ENCODE assay signal across 21 cellular contexts in genomic region chr7:13826752-13827151, GRCh38.
DNase-seq lines count a peak whose midpoint lies in the region; ATAC-seq and TF ChIP-seq lines count a peak whose summit lies in the region.
"Had no signal": no experiment of that assay in that cellular context is flagged by ENCODE, and none has a peak within 500 bp of the region (broad histone marks: within the 10 kb centered on the region; RNA-seq: fewer than 3 reads in every experiment).

No MANE protein-coding gene starts in this region.

- H4K20me1 ChIP-seq in SK-N-SH (ENCODE audit: insufficient read depth) = no peaks in the 10 kb centered on the region
- H4K20me1 ChIP-seq in OCI-LY1 (ENCODE audit: insufficient read depth, low read length) = no peaks in the 10 kb centered on the region
- H4K20me1 ChIP-seq in fibroblast of lung (ENCODE audit: control insufficient read depth, extremely low read depth, insufficient read depth, low read length) = no peaks in the 10 kb centered on the region

- H3K36me3 Mint-ChIP-seq in activated CD8-positive, alpha-beta T cell treated with anti-CD3 and anti-CD28 coated beads for 36 hours (ENCODE audit: low read depth) = no peaks in the 10 kb centered on the region
- H3K36me3 Mint-ChIP-seq: IgD-negative memory B cell had no signal

- in situ Hi-C loops in KBM-7 (cut with MboI; ENCODE audit: low pct_unique_long_range_greater_than_20kb, low sequenced_read_pairs) = no loop called here

- H3K4me2 ChIP-seq in SK-N-SH (no peak overlapping the region), OCI-LY1 (ENCODE audit: low read length) (no peak overlapping the region), fibroblast of lung (ENCODE audit: extremely low read depth, insufficient read depth, low read length) (no peak overlapping the region)

- H3K4me1 ChIP-seq in SK-N-SH (ENCODE audit: control insufficient read depth in 1 of 2, insufficient read depth in 2 of 2, low read depth in 1 of 2, low read length in 1 of 2) (no peaks in the 10 kb centered on the region; a peak in 2 of 4 replicates), OCI-LY1 (ENCODE audit: insufficient read depth, low read length, severe bottlenecking) (peaks cover 29% of the 10 kb centered on the region), fibroblast of lung (ENCODE audit: control insufficient read depth, extremely low read depth, insufficient read depth, low read length) (peaks cover 4% of the 10 kb centered on the region)

- H3K27me3 ChIP-seq in SK-N-SH (ENCODE audit: insufficient read depth) (no peaks in the 10 kb centered on the region), OCI-LY1 (ENCODE audit: insufficient read depth, low read length) (no peaks in the 10 kb centered on the region), fibroblast of lung (ENCODE audit: control insufficient read depth, insufficient read depth, low read length) (no peaks in the 10 kb centered on the region)

- no peaks in the 10 kb centered on the region for H3K36me3 ChIP-seq in SK-N-SH (replicated peaks in 1 of 2; ENCODE audit: control insufficient read depth in 1 of 2, insufficient read depth in 2 of 2, low read length in 1 of 2)
- H3K36me3 ChIP-seq in OCI-LY1 (ENCODE audit: insufficient read depth, low read length) = no peaks in the 10 kb centered on the region
- H3K36me3 ChIP-seq in fibroblast of lung (ENCODE audit: control insufficient read depth, insufficient read depth, low read length) = no peaks in the 10 kb centered on the region

- H3K9ac ChIP-seq in SK-N-SH (no peak overlapping the region), OCI-LY1 (ENCODE audit: low read length) (no peak overlapping the region), fibroblast of lung (ENCODE audit: insufficient read depth, low read length) (no peak overlapping the region)

- no peak for DNase-seq in SK-N-SH
- DNase-seq in fibroblast of lung (ENCODE audit: low read depth in 2 of 2) = peak; percentile 45 to 51
- DNase-seq in activated CD8-positive, alpha-beta T cell treated with anti-CD3 and anti-CD28 coated beads for 36 hours = no peak
- no peak for DNase-seq in stimulated activated CD8-positive, alpha-beta memory T cell treated with anti-CD3 and anti-CD28 coated beads, Interleukin-4, amount 100 ng/mL, for 48 hours
- no peak for DNase-seq in KBM-7
- no peak for DNase-seq in cerebellar cortex (ENCODE audit: low spot score)
- DNase-seq: GF-D8, GOT3, Karpas-422, MV-4-11, NCI-H1105 treated with DMSO at 0.1 percent for 48 hours, NCI-H2029 treated with DMSO at 0.1 percent for 48 hours, NCI-H524 treated with DMSO at 0.1 percent for 48 hours, NCI-H82, Right ventricle myocardium superior, SW 1271 had no signal

- no peak overlapping the region for H3K27ac Mint-ChIP-seq in activated CD8-positive, alpha-beta T cell treated with anti-CD3 and anti-CD28 coated beads for 36 hours
- H3K27ac Mint-ChIP-seq: IgD-negative memory B cell had no signal

- H3K79me2 ChIP-seq in SK-N-SH (ENCODE audit: insufficient read depth) (no peaks in the 10 kb centered on the region), OCI-LY1 (ENCODE audit: insufficient read depth, low read length) (no peaks in the 10 kb centered on the region), fibroblast of lung (ENCODE audit: control insufficient read depth, insufficient read depth, low read length) (no peaks in the 10 kb centered on the region)

- 0 out of 4 replicates have a peak, but pooled peaks of 1 of the 2 experiments have one; percentile 15 for TF ChIP-seq EP300 in SK-N-SH (IDR thresholded peaks at IDR 0.05; ENCODE audit: borderline replicate concordance in 1 of 2, low read depth in 1 of 2, low read length in 1 of 2)

- no peaks in the 10 kb centered on the region for H3K9me3 Mint-ChIP-seq in activated CD8-positive, alpha-beta T cell treated with anti-CD3 and anti-CD28 coated beads for 36 hours

- no peak for TF ChIP-seq CTCF in SK-N-SH (IDR thresholded peaks at IDR 0.05)
- no peak for TF ChIP-seq CTCF in OCI-LY1 (IDR thresholded peaks at IDR 0.05; ENCODE audit: low read length)
- TF ChIP-seq CTCF in fibroblast of lung (conservative IDR thresholded peaks at IDR 0.05 in 1 of 2, IDR thresholded peaks at IDR 0.05 in 1 of 2; ENCODE audit: low read depth in 1 of 2, low read length in 2 of 2) = no peak
- TF ChIP-seq CTCF in activated CD8-positive, alpha-beta T cell treated with anti-CD3 and anti-CD28 coated beads for 36 hours (IDR thresholded peaks at IDR 0.05) = no peak

- intact Hi-C loops in activated CD8-positive, alpha-beta T cell treated with anti-CD3 and anti-CD28 coated beads for 36 hours (cut with micrococcal nuclease) = no loop called here

- H3K9me3 ChIP-seq in SK-N-SH = no peaks in the 10 kb centered on the region
- no peaks in the 10 kb centered on the region for H3K9me3 ChIP-seq in OCI-LY1 (ENCODE audit: low read length)
- H3K9me3 ChIP-seq in fibroblast of lung (ENCODE audit: control insufficient read depth, insufficient read depth, low read depth, low read length) = no peaks in the 10 kb centered on the region

- no peak for ATAC-seq in SK-N-SH treated with all-trans-retinoic acid at 6 μM for 48 hours
- no peak for ATAC-seq in activated CD8-positive, alpha-beta T cell treated with anti-CD3 and anti-CD28 coated beads for 36 hours

- TF ChIP-seq RAD21 in SK-N-SH (IDR thresholded peaks at IDR 0.05; ENCODE audit: low read length) = no peak

- CTCF ChIA-PET in SK-N-SH (lab: Yijun Ruan, JAX) = no interaction called here
- CTCF ChIA-PET in activated CD8-positive, alpha-beta T cell treated with anti-CD3 and anti-CD28 coated beads for 36 hours (lab: Charles Lee) = no interaction called here

- 59% methylated on average over 4 of the region's 4 CpGs for WGBS in SK-N-SH (ENCODE audit: low lambda C conversion rate)

- H2AFZ ChIP-seq in SK-N-SH (ENCODE audit: low read depth) (peak overlapping the region; percentile 46; the same call in 1 of the 2 replicates), OCI-LY1 (ENCODE audit: low read length) (peak overlapping the region; percentile 86; the same call in 1 of the 2 replicates), fibroblast of lung (ENCODE audit: low read length) (no peak overlapping the region)

- H3K27me3 Mint-ChIP-seq in activated CD8-positive, alpha-beta T cell treated with anti-CD3 and anti-CD28 coated beads for 36 hours = no peaks in the 10 kb centered on the region
- H3K27me3 Mint-ChIP-seq: IgD-negative memory B cell had no signal

- peaks cover 4% of the 10 kb centered on the region for H3K4me1 Mint-ChIP-seq in activated CD8-positive, alpha-beta T cell treated with anti-CD3 and anti-CD28 coated beads for 36 hours (ENCODE audit: low read depth)
- H3K4me1 Mint-ChIP-seq: IgD-negative memory B cell had no signal

- POLR2A ChIA-PET in SK-N-SH (lab: Yijun Ruan, JAX) = no interaction called here
- POLR2A ChIA-PET in activated CD8-positive, alpha-beta T cell treated with anti-CD3 and anti-CD28 coated beads for 36 hours (lab: Charles Lee) = no interaction called here

- H3F3A ChIP-seq in SK-N-SH (replicated peaks; ENCODE audit: insufficient read depth) (peaks cover 3% of the 10 kb centered on the region), OCI-LY1 (ENCODE audit: insufficient read depth, low read length) (no peaks in the 10 kb centered on the region)

- no peak overlapping the region for H3K27ac ChIP-seq in SK-N-SH (ENCODE audit: low read depth in 2 of 2, low read length in 1 of 2)
- no peak overlapping the region for H3K27ac ChIP-seq in OCI-LY1 (ENCODE audit: low read depth, low read length, poor library complexity, severe bottlenecking)
- H3K27ac ChIP-seq in fibroblast of lung (ENCODE audit: insufficient read depth, low read length) = no peak overlapping the region
- H3K27ac ChIP-seq: 22Rv1, C4-2B had no signal

- H3K9me2 ChIP-seq in SK-N-SH (no peaks in the 10 kb centered on the region), OCI-LY1 (ENCODE audit: low read depth, low read length) (no peaks in the 10 kb centered on the region)

- H3K4me3 ChIP-seq in SK-N-SH (ENCODE audit: low read depth in 2 of 2, low read length in 1 of 2) (no peak overlapping the region), OCI-LY1 (ENCODE audit: low read depth, low read length, poor library complexity, severe bottlenecking) (no peak overlapping the region), fibroblast of lung (replicated peaks in 1 of 4; ENCODE audit: control extremely low read depth in 1 of 4, insufficient read depth in 1 of 4, low read depth in 3 of 4, low read length in 4 of 4) (no peak overlapping the region)

- H3K4me3 Mint-ChIP-seq in activated CD8-positive, alpha-beta T cell treated with anti-CD3 and anti-CD28 coated beads for 36 hours = no peak overlapping the region
- H3K4me3 Mint-ChIP-seq: IgD-negative memory B cell had no signal

TF ChIP-seq in SK-N-SH, 30 proteins besides CTCF, POLR2A, EP300 and RAD21 (continues in another document):
- TF ChIP-seq PBX3 (IDR thresholded peaks at IDR 0.05) (0 out of 2 replicates have a peak, but pooled peaks have one; percentile 9), FOSL2 (IDR thresholded peaks at IDR 0.05; ENCODE audit: borderline replicate concordance, low read depth) (peak; percentile 57; the same call in 1 of the 2 replicates)

TF ChIP-seq in SK-N-SH treated with all-trans-retinoic acid at 6 μM for 48 hours, 23 proteins besides CTCF, POLR2A, EP300 and RAD21:
- TF ChIP-seq ZNF565 (CRISPR knock-in tag; conservative IDR thresholded peaks at IDR 0.05; ENCODE audit: low read depth) = no peak
- no peak for TF ChIP-seq CSRNP3 (CRISPR knock-in tag; IDR thresholded peaks at IDR 0.05)

Comparison
In these comparisons a context has a peak if more than half of its experiments do, and no peak if none do; other contexts are left out.
1. DNase-seq: peak in fibroblast of lung (2 of 2); none in SK-N-SH (single experiment), activated CD8-positive, alpha-beta T cell treated with anti-CD3 and anti-CD28 coated beads for 36 hours (single experiment), stimulated activated CD8-positive, alpha-beta memory T cell treated with anti-CD3 and anti-CD28 coated beads, Interleukin-4, amount 100 ng/mL, for 48 hours (single experiment), KBM-7 (single experiment) and cerebellar cortex (single experiment).